In genomic region chr10:133520193-133520738, GRCh38 we compare ENCODE assay signal across 9 cellular contexts. TPM values are rescaled to one million over a fixed set of nuclear protein-coding genes. Genes with fewer than 3 reads are reported as not detected.
DNase-seq lines count a peak whose midpoint lies in the region; ATAC-seq, FAIRE-seq and TF ChIP-seq lines count a peak whose summit lies in the region.
"Had no signal": no experiment of that assay in that cellular context is flagged by ENCODE, and none has a peak within 500 bp of the region (broad histone marks: within the 10 kb centered on the region; RNA-seq: fewer than 3 reads in every experiment).

No MANE protein-coding gene starts in this region.

- no peaks in the 10 kb centered on the region for H3K27me3 ChIP-seq in CD8-positive, alpha-beta T cell (ENCODE audit: insufficient read depth, low read length)
- H3K27me3 ChIP-seq in pancreas (no peaks in the 10 kb centered on the region), thyroid gland (no peaks in the 10 kb centered on the region)

- FAIRE-seq in GM19239 (lab: Jason Lieb, UNC) (peak; percentile 26), RCC 7860 (lab: Jason Lieb, UNC) (no peak), pancreas (lab: Jason Lieb, UNC) (no peak)
- FAIRE-seq: islet of Langerhans had no signal

- H3K9me3 ChIP-seq in CD8-positive, alpha-beta T cell (ENCODE audit: low read length), result no peaks in the 10 kb centered on the region
- H3K9me3 ChIP-seq in pancreas (no peaks in the 10 kb centered on the region), thyroid gland (no peaks in the 10 kb centered on the region)

- H3K4me3 ChIP-seq in CD8-positive, alpha-beta T cell (ENCODE audit: low read depth, low read length), result peak overlapping the region; percentile 61
- peak overlapping the region; percentile 57 for H3K4me3 ChIP-seq in fibroblast of villous mesenchyme (ENCODE audit: low read depth, low read length)
- H3K4me3 ChIP-seq in pancreas, result peak overlapping the region; percentile 7 to 43 (median 30)
- H3K4me3 ChIP-seq in thyroid gland (replicated peaks in 1 of 3), result peak overlapping the region in 2 of 3 donors; percentile 26

- peak; percentile 88 for TF ChIP-seq CTCF in CD8-positive, alpha-beta T cell (IDR thresholded peaks at IDR 0.05)
- peak; percentile 84 for TF ChIP-seq CTCF in fibroblast of villous mesenchyme (IDR thresholded peaks at IDR 0.05; ENCODE audit: insufficient read depth, low read depth, low read length)
- peak; percentile 89 to 99 (median 94) for TF ChIP-seq CTCF in pancreas (IDR thresholded peaks at IDR 0.05)
- TF ChIP-seq CTCF in thyroid gland (IDR thresholded peaks at IDR 0.05), result peak; percentile 50 to 90 (median 70)

- H3K9me3 Mint-ChIP-seq in CD8-positive, alpha-beta T cell, result peaks cover 8% of the 10 kb centered on the region
- H3K9me3 Mint-ChIP-seq in activated T-helper 1 cell treated with anti-CD3 and anti-CD28 coated beads, Interleukin-12 subunit alpha, Interleukin-12 subunit beta, Interleukin-2, Interleukin-4 antibody, amounts not matched to agents 30 ng/mL and 10 ng/mL and 1 ng/mL, durations not matched to agents 14 hours and 24 hours and 36 hours, result no peaks in the 10 kb centered on the region

- POLR2A ChIA-PET in CD8-positive, alpha-beta T cell (lab: Charles Lee), result interaction anchor here (0.7 kb wide), 1 partner anchor 404 kb away, joined by 4 read pairs; no protein-coding TSS in a partner anchor

- H3K27ac Mint-ChIP-seq in CD8-positive, alpha-beta T cell, result peak overlapping the region; percentile 45
- no peak overlapping the region for H3K27ac Mint-ChIP-seq in activated T-helper 1 cell treated with anti-CD3 and anti-CD28 coated beads, Interleukin-12 subunit alpha, Interleukin-12 subunit beta, Interleukin-2, Interleukin-4 antibody, amounts not matched to agents 30 ng/mL and 10 ng/mL and 1 ng/mL, durations not matched to agents 14 hours and 24 hours and 36 hours

- H3K4me3 Mint-ChIP-seq in CD8-positive, alpha-beta T cell, result peak overlapping the region; percentile 63
- peak overlapping the region; percentile 58 for H3K4me3 Mint-ChIP-seq in activated T-helper 1 cell treated with anti-CD3 and anti-CD28 coated beads, Interleukin-12 subunit alpha, Interleukin-12 subunit beta, Interleukin-2, Interleukin-4 antibody, amounts not matched to agents 30 ng/mL and 10 ng/mL and 1 ng/mL, durations not matched to agents 14 hours and 24 hours and 36 hours

- no peaks in the 10 kb centered on the region for H3K36me3 Mint-ChIP-seq in CD8-positive, alpha-beta T cell
- H3K36me3 Mint-ChIP-seq in activated T-helper 1 cell treated with anti-CD3 and anti-CD28 coated beads, Interleukin-12 subunit alpha, Interleukin-12 subunit beta, Interleukin-2, Interleukin-4 antibody, amounts not matched to agents 30 ng/mL and 10 ng/mL and 1 ng/mL, durations not matched to agents 14 hours and 24 hours and 36 hours (ENCODE audit: low read depth), result no peaks in the 10 kb centered on the region

- H3K36me3 ChIP-seq in CD8-positive, alpha-beta T cell (ENCODE audit: insufficient read depth, low read length), result no peaks in the 10 kb centered on the region
- H3K36me3 ChIP-seq in pancreas (no peaks in the 10 kb centered on the region), thyroid gland (no peaks in the 10 kb centered on the region)

- peaks cover 6% of the 10 kb centered on the region for H3K4me1 ChIP-seq in CD8-positive, alpha-beta T cell (ENCODE audit: insufficient read depth, low read length)
- H3K4me1 ChIP-seq in pancreas, result peaks cover 0 to 17% (median 8%) of the 10 kb centered on the region in 3 donors
- H3K4me1 ChIP-seq in thyroid gland, result peaks cover 0 to 7% of the 10 kb centered on the region in 2 donors

- peaks cover 13% of the 10 kb centered on the region for H3K4me1 Mint-ChIP-seq in CD8-positive, alpha-beta T cell (ENCODE audit: low read depth)
- H3K4me1 Mint-ChIP-seq in activated T-helper 1 cell treated with anti-CD3 and anti-CD28 coated beads, Interleukin-12 subunit alpha, Interleukin-12 subunit beta, Interleukin-2, Interleukin-4 antibody, amounts not matched to agents 30 ng/mL and 10 ng/mL and 1 ng/mL, durations not matched to agents 14 hours and 24 hours and 36 hours (ENCODE audit: low read depth), result peaks cover 5% of the 10 kb centered on the region

- TF ChIP-seq POLR2A in thyroid gland (IDR thresholded peaks at IDR 0.05), result no peak

- DNase-seq in CD8-positive, alpha-beta T cell, result peak; percentile 78 to 97 (median 90)
- DNase-seq in GM19239 (ENCODE audit: insufficient read length, low spot score) (peak; percentile 73), RCC 7860 (ENCODE audit: low spot score) (peak; percentile 31), fibroblast of villous mesenchyme (ENCODE audit: low read depth) (peak; percentile 63), pancreas (peak; percentile 79 to 100 (median 89)), thyroid gland (peak; percentile 78 to 84)
- peak; percentile 80 for DNase-seq in activated T-helper 1 cell treated with anti-CD3 and anti-CD28 coated beads, Interleukin-12 subunit alpha, Interleukin-12 subunit beta, Interleukin-2, Interleukin-4 antibody, amounts not matched to agents 30 ng/mL and 10 ng/mL and 1 ng/mL, durations not matched to agents 14 hours and 24 hours and 36 hours (ENCODE audit: low spot score)

- H3K27me3 Mint-ChIP-seq in CD8-positive, alpha-beta T cell (ENCODE audit: low read depth), result peaks cover 3% of the 10 kb centered on the region
- H3K27me3 Mint-ChIP-seq in activated T-helper 1 cell treated with anti-CD3 and anti-CD28 coated beads, Interleukin-12 subunit alpha, Interleukin-12 subunit beta, Interleukin-2, Interleukin-4 antibody, amounts not matched to agents 30 ng/mL and 10 ng/mL and 1 ng/mL, durations not matched to agents 14 hours and 24 hours and 36 hours (ENCODE audit: insufficient read depth), result peaks cover 39% of the 10 kb centered on the region

- WGBS in pancreas, 2 donors, result 1 to 2% methylated on average over 33 of the region's 33 CpGs
- 5 to 8% methylated on average over 11 to 31 of the region's 33 CpGs for WGBS in thyroid gland, 2 donors

- CTCF ChIA-PET in CD8-positive, alpha-beta T cell (lab: Charles Lee), result interaction anchor here (0.6 to 4.4 kb wide), 9 partner anchors 11 to 242 kb away, joined by 3 to 19 read pairs (median 3); no protein-coding TSS in a partner anchor

- H3K27ac ChIP-seq in CD8-positive, alpha-beta T cell (ENCODE audit: low read depth, low read length), result no peak overlapping the region
- H3K27ac ChIP-seq in pancreas, result peak overlapping the region; percentile 30 to 75 (median 39)
- no peak overlapping the region for H3K27ac ChIP-seq in thyroid gland

- intact Hi-C loops in CD8-positive, alpha-beta T cell (cut with DNase I, micrococcal nuclease), result loop anchor here (1.0 to 5.0 kb wide), 7 partner anchors 23 to 683 kb away; no protein-coding TSS in a partner anchor
- intact Hi-C loops in activated T-helper 1 cell treated with anti-CD3 and anti-CD28 coated beads, Interleukin-12 subunit alpha, Interleukin-12 subunit beta, Interleukin-2, Interleukin-4 antibody, amounts not matched to agents 30 ng/mL and 10 ng/mL and 1 ng/mL, durations not matched to agents 14 hours and 24 hours and 36 hours (cut with micrococcal nuclease), result loop anchor here (1.0 kb wide), 2 partner anchors 83 to 191 kb away; no protein-coding TSS in a partner anchor
- intact Hi-C loops in pancreas (cut with DNase I) (no loop called here), thyroid gland (cut with DNase I) (no loop called here)

- ATAC-seq in CD8-positive, alpha-beta T cell, result peak; percentile 99
- peak; percentile 97 for ATAC-seq in HG03442 (IDR thresholded peaks at IDR 0.05; ENCODE audit: unreplicated experiment)
- ATAC-seq in pancreas, result peak; percentile 98 to 100 (median 99)

RNA-seq across cellular contexts. Expression of gene CYP2E1, which starts 6.9 kb away (rescaled TPM):
- total RNA-seq in CD8-positive, alpha-beta T cell, result under 1 TPM; 0.73 to 0.83 TPM
- total RNA-seq in activated T-helper 1 cell treated with anti-CD3 and anti-CD28 coated beads, Interleukin-12 subunit alpha, Interleukin-12 subunit beta, Interleukin-2, Interleukin-4 antibody, amounts not matched to agents 30 ng/mL and 10 ng/mL and 1 ng/mL, durations not matched to agents 14 hours and 24 hours and 36 hours, result 0.52 TPM in 1 of 2 replicates, not detected in the other
- total RNA-seq in fibroblast of villous mesenchyme, result 1.3 and 1.6 TPM in 2 replicates
- total RNA-seq in pancreas, result 10 to 100 TPM in 1 of 6 donors, 1 to 10 TPM in 5; 4.6 to 10.1 (median 7.0) TPM
- polyA plus RNA-seq in pancreas, result 1 to 10 TPM; 7.5 to 9.9 TPM
- total RNA-seq in thyroid gland, result 1 to 10 TPM in 2 of 4 donors, under 1 TPM in 2; 0.20 to 2.6 (median 1.4) TPM

RNA-seq across cellular contexts. Expression of gene SYCE1, which starts 45.1 kb away (rescaled TPM):
- total RNA-seq in CD8-positive, alpha-beta T cell, result under 1 TPM in 1 of 2 experiments, not detected in 1; 0.28 TPM
- 0.24 and 0.34 TPM in 2 replicates for total RNA-seq in activated T-helper 1 cell treated with anti-CD3 and anti-CD28 coated beads, Interleukin-12 subunit alpha, Interleukin-12 subunit beta, Interleukin-2, Interleukin-4 antibody, amounts not matched to agents 30 ng/mL and 10 ng/mL and 1 ng/mL, durations not matched to agents 14 hours and 24 hours and 36 hours
- 1.3 and 1.6 TPM in 2 replicates for total RNA-seq in fibroblast of villous mesenchyme
- total RNA-seq in pancreas, result 1 to 10 TPM in 2 of 6 donors, under 1 TPM in 4; 0.69 to 1.7 (median 0.98) TPM
- 1 to 10 TPM; 5.3 to 8.3 TPM for polyA plus RNA-seq in pancreas
- total RNA-seq in thyroid gland, result 1 to 10 TPM in 2 of 4 donors, not detected in 2; 1.0 to 6.4 TPM

Comparison
In these comparisons a context has a peak if more than half of its experiments do, and no peak if none do; other contexts are left out.
1. DNase-seq: peak in every context shown above with its lines; median percentile 90 in CD8-positive, alpha-beta T cell; 89 in pancreas; 81 in thyroid gland; 80 in activated T-helper 1 cell treated with anti-CD3 and anti-CD28 coated beads, Interleukin-12 subunit alpha, Interleukin-12 subunit beta, Interleukin-2, Interleukin-4 antibody, amounts not matched to agents 30 ng/mL and 10 ng/mL and 1 ng/mL, durations not matched to agents 14 hours and 24 hours and 36 hours; 73 in GM19239; 63 in fibroblast of villous mesenchyme; 31 in RCC 7860.
2. H3K27ac ChIP-seq: peak in pancreas (4 of 4); none in CD8-positive, alpha-beta T cell (single experiment) and thyroid gland (0 of 3).
3. intact Hi-C loops: an anchor here in CD8-positive, alpha-beta T cell (1.0 to 5.0 kb wide) and activated T-helper 1 cell treated with anti-CD3 and anti-CD28 coated beads, Interleukin-12 subunit alpha, Interleukin-12 subunit beta, Interleukin-2, Interleukin-4 antibody, amounts not matched to agents 30 ng/mL and 10 ng/mL and 1 ng/mL, durations not matched to agents 14 hours and 24 hours and 36 hours (1.0 kb wide); none called in pancreas and thyroid gland.
4. Peak in every context shown above with its lines, with median percentiles within 50 percentile points of each other: ATAC-seq, H3K4me3 ChIP-seq and CTCF ChIP-seq.